7 cellular contexts compared by ENCODE assay signal in genomic region chr12:3073438-3074255, GRCh38. TPM values are rescaled to one million over a fixed set of nuclear protein-coding genes. Genes with fewer than 3 reads are reported as not detected.
DNase-seq lines count a peak whose midpoint lies in the region; TF ChIP-seq lines count a peak whose summit lies in the region.

No MANE protein-coding gene starts in this region.

- no peak overlapping the region for H3K27ac Mint-ChIP-seq in activated T-helper 2 cell treated with anti-CD3 and anti-CD28 coated beads, Interferon-gamma antibody, Interleukin-2, Interleukin-4, amounts not matched to agents 10 μg/mL and 5 μg/mL and 100 μg/mL, durations not matched to agents 14 hours and 24 hours and 36 hours

- H3K27me3 ChIP-seq in Karpas-422 (ENCODE audit: low read length) (no peaks in the 10 kb centered on the region), neutrophil (peaks cover 79% of the 10 kb centered on the region), subcutaneous abdominal adipose tissue (ENCODE audit: control insufficient read depth in 5 of 5, insufficient read depth in 4 of 5, low read length in 5 of 5) (no peaks in the 10 kb centered on the region)

- no peak overlapping the region for H2AFZ ChIP-seq in Karpas-422 (ENCODE audit: low read length)

- H3K36me3 ChIP-seq in Karpas-422 (ENCODE audit: insufficient read depth, low read length) (no peaks in the 10 kb centered on the region), neutrophil (no peaks in the 10 kb centered on the region), subcutaneous abdominal adipose tissue (ENCODE audit: control insufficient read depth in 5 of 5, insufficient read depth in 5 of 5, low read length in 5 of 5) (no peaks in the 10 kb centered on the region)

- H3K27ac ChIP-seq in Karpas-422 (ENCODE audit: low read length) (no peak overlapping the region), RWPE1 (no peak overlapping the region), neutrophil (no peak overlapping the region), subcutaneous abdominal adipose tissue (ENCODE audit: low read depth, low read length) (peak overlapping the region; percentile 39)

- H3K4me3 ChIP-seq in GM12875 (ENCODE audit: low read depth, low read length) = no peak overlapping the region
- no peak overlapping the region for H3K4me3 ChIP-seq in Karpas-422 (ENCODE audit: low read length)
- no peak overlapping the region for H3K4me3 ChIP-seq in foreskin fibroblast (ENCODE audit: low read depth in 1 of 2, low read length in 2 of 2)
- no peak overlapping the region for H3K4me3 ChIP-seq in neutrophil (ENCODE audit: low read depth in 1 of 2, low read length in 1 of 2)
- no peak overlapping the region for H3K4me3 ChIP-seq in subcutaneous abdominal adipose tissue (ENCODE audit: low read depth in 1 of 5, low read length in 5 of 5)

- H3K4me1 ChIP-seq in Karpas-422 (ENCODE audit: low read length) (peaks cover 7% of the 10 kb centered on the region; the same call in 1 of the 2 replicates), neutrophil (ENCODE audit: control insufficient read depth in 1 of 2, insufficient read depth in 1 of 2, low read depth in 1 of 2, low read length in 1 of 2) (peaks cover 6 to 7% of the 10 kb centered on the region in 2 experiments), subcutaneous abdominal adipose tissue (ENCODE audit: control insufficient read depth in 5 of 5, insufficient read depth in 5 of 5, low read length in 5 of 5) (peaks cover 4 to 30% (median 25%) of the 10 kb centered on the region in 5 donors)

- no peaks in the 10 kb centered on the region for H3K36me3 Mint-ChIP-seq in activated T-helper 2 cell treated with anti-CD3 and anti-CD28 coated beads, Interferon-gamma antibody, Interleukin-2, Interleukin-4, amounts not matched to agents 10 μg/mL and 5 μg/mL and 100 μg/mL, durations not matched to agents 14 hours and 24 hours and 36 hours (ENCODE audit: low read depth)

- no peaks in the 10 kb centered on the region for H3K9me2 ChIP-seq in Karpas-422 (replicated peaks; ENCODE audit: insufficient read depth, low read length)

- H3K9ac ChIP-seq in Karpas-422 (ENCODE audit: low read length) (no peak overlapping the region), subcutaneous abdominal adipose tissue (ENCODE audit: low read length in 5 of 5) (no peak overlapping the region)

- TF ChIP-seq CTCF in GM12875 (IDR thresholded peaks at IDR 0.05; ENCODE audit: borderline replicate concordance, insufficient read depth, low read depth, low read length) (peak; percentile 93), RWPE1 (conservative IDR thresholded peaks at IDR 0.05; ENCODE audit: low read depth) (peak; percentile 83), foreskin fibroblast (IDR thresholded peaks at IDR 0.05; ENCODE audit: low read depth, low read length) (peak; percentile 97), neutrophil (IDR thresholded peaks at IDR 0.05) (peak; percentile 84)

- CTCF ChIA-PET in RWPE1 (lab: Yijun Ruan, JAX) = interaction anchor here (0.5 to 2.5 kb wide), 22 partner anchors 9 to 1489 kb away, joined by 3 to 21 read pairs (median 3); no protein-coding TSS in a partner anchor

- H3K4me2 ChIP-seq in Karpas-422 (ENCODE audit: low read depth, low read length, poor library complexity, severe bottlenecking) = no peak overlapping the region

- peaks cover 3% of the 10 kb centered on the region for H3K4me1 Mint-ChIP-seq in activated T-helper 2 cell treated with anti-CD3 and anti-CD28 coated beads, Interferon-gamma antibody, Interleukin-2, Interleukin-4, amounts not matched to agents 10 μg/mL and 5 μg/mL and 100 μg/mL, durations not matched to agents 14 hours and 24 hours and 36 hours (ENCODE audit: low read depth)

- H3K4me3 Mint-ChIP-seq in activated T-helper 2 cell treated with anti-CD3 and anti-CD28 coated beads, Interferon-gamma antibody, Interleukin-2, Interleukin-4, amounts not matched to agents 10 μg/mL and 5 μg/mL and 100 μg/mL, durations not matched to agents 14 hours and 24 hours and 36 hours (ENCODE audit: low read depth) = no peak overlapping the region

- no peaks in the 10 kb centered on the region for H3K9me3 Mint-ChIP-seq in activated T-helper 2 cell treated with anti-CD3 and anti-CD28 coated beads, Interferon-gamma antibody, Interleukin-2, Interleukin-4, amounts not matched to agents 10 μg/mL and 5 μg/mL and 100 μg/mL, durations not matched to agents 14 hours and 24 hours and 36 hours

- DNase-seq in Karpas-422 (peak; percentile 92), RWPE1 (ENCODE audit: low spot score) (peak; percentile 82), foreskin fibroblast (peak; percentile 75 to 93)
- peak; percentile 72 for DNase-seq in activated T-helper 2 cell treated with anti-CD3 and anti-CD28 coated beads, Interferon-gamma antibody, Interleukin-2, Interleukin-4, amounts not matched to agents 10 μg/mL and 5 μg/mL and 100 μg/mL, durations not matched to agents 14 hours and 24 hours and 36 hours (ENCODE audit: low spot score)

- intact Hi-C loops in activated T-helper 2 cell treated with anti-CD3 and anti-CD28 coated beads, Interferon-gamma antibody, Interleukin-2, Interleukin-4, amounts not matched to agents 10 μg/mL and 5 μg/mL and 100 μg/mL, durations not matched to agents 14 hours and 24 hours and 36 hours (cut with micrococcal nuclease) = loop anchor here (1.0 to 5.0 kb wide), 2 partner anchors 129 to 202 kb away; no protein-coding TSS in a partner anchor

- H4K20me1 ChIP-seq in Karpas-422 (ENCODE audit: insufficient read depth, low read depth, low read length) = no peaks in the 10 kb centered on the region

- no peaks in the 10 kb centered on the region for H3K79me2 ChIP-seq in Karpas-422 (ENCODE audit: low read length)

- POLR2A ChIA-PET in RWPE1 (lab: Yijun Ruan, JAX; ENCODE audit: low non-redundant PET) = no interaction called here

- H3K9me3 ChIP-seq in Karpas-422 (ENCODE audit: low read length) (no peaks in the 10 kb centered on the region), neutrophil (no peaks in the 10 kb centered on the region), subcutaneous abdominal adipose tissue (ENCODE audit: control insufficient read depth in 5 of 5, low read length in 5 of 5) (no peaks in the 10 kb centered on the region)

- peaks cover 19% of the 10 kb centered on the region for H3K27me3 Mint-ChIP-seq in activated T-helper 2 cell treated with anti-CD3 and anti-CD28 coated beads, Interferon-gamma antibody, Interleukin-2, Interleukin-4, amounts not matched to agents 10 μg/mL and 5 μg/mL and 100 μg/mL, durations not matched to agents 14 hours and 24 hours and 36 hours (ENCODE audit: low read depth)

RNA-seq across cellular contexts. Expression of gene TSPAN9, which starts 3.5 kb away (rescaled TPM):
- total RNA-seq in Karpas-422 (2014; rRNA removed; shearing (Covaris generic); ENCODE audit: low replicate concordance) = 0.25 and 2.0 TPM in 2 replicates
- 0.18 and 0.48 TPM in 2 replicates for total RNA-seq in activated T-helper 2 cell treated with anti-CD3 and anti-CD28 coated beads, Interferon-gamma antibody, Interleukin-2, Interleukin-4, amounts not matched to agents 10 μg/mL and 5 μg/mL and 100 μg/mL, durations not matched to agents 14 hours and 24 hours and 36 hours
